1 cellular context compared by ENCODE assay signal in genomic region chr16:75464130-75464918, GRCh38.
TF ChIP-seq lines count a peak whose summit lies in the region.

Gene TMEM170A, minus strand, starts transcription at chr16:75464689. Its CDS starts 89 bp downstream, at chr16:75464600.

TF ChIP-seq in HepG2, 621 proteins besides CTCF, POLR2A, EP300 and RAD21 (continued from another document and continues in another):
- TF ChIP-seq THRA (CRISPR knock-in tag; IDR thresholded peaks at IDR 0.05; ENCODE audit: borderline replicate concordance) (peak; percentile 43; the same call in 1 of the 2 replicates), ZSCAN12 (CRISPR knock-in tag; IDR thresholded peaks at IDR 0.05) (0 out of 2 replicates have a peak, but pooled peaks have one; percentile 89), ZFP36L1 (CRISPR knock-in tag; IDR thresholded peaks at IDR 0.05) (peak; percentile 83; the same call in 1 of the 2 replicates), SUZ12 (IDR thresholded peaks at IDR 0.05; ENCODE audit: low read depth, low read length) (0 out of 2 replicates have a peak, but pooled peaks have one; percentile 21), ZBTB49 (CRISPR knock-in tag; IDR thresholded peaks at IDR 0.05; ENCODE audit: borderline replicate concordance) (no peak), ZNF12 (CRISPR knock-in tag; IDR thresholded peaks at IDR 0.05) (no peak), RBAK (CRISPR knock-in tag; IDR thresholded peaks at IDR 0.05) (no peak), ZNF629 (CRISPR knock-in tag; conservative IDR thresholded peaks at IDR 0.05) (0 out of 2 replicates have a peak, but pooled peaks have one; percentile 6), TP53 (CRISPR knock-in tag; conservative IDR thresholded peaks at IDR 0.05) (0 out of 2 replicates have a peak, but pooled peaks have one; percentile 56), ARID2 (CRISPR knock-in tag; IDR thresholded peaks at IDR 0.05; ENCODE audit: borderline replicate concordance) (peak; percentile 87), PBX2 (CRISPR knock-in tag; IDR thresholded peaks at IDR 0.05) (peak; percentile 89), HOMEZ (CRISPR knock-in tag; IDR thresholded peaks at IDR 0.05; ENCODE audit: low read depth) (peak; percentile 97), SP5 (CRISPR knock-in tag; IDR thresholded peaks at IDR 0.05; ENCODE audit: borderline replicate concordance, low read depth) (peak; percentile 70), TCF7 (IDR thresholded peaks at IDR 0.05; ENCODE audit: low read depth) (no peak), MZF1 (CRISPR knock-in tag; IDR thresholded peaks at IDR 0.05; ENCODE audit: borderline replicate concordance) (no peak), ZNF83 (CRISPR knock-in tag; IDR thresholded peaks at IDR 0.05; ENCODE audit: borderline replicate concordance) (no peak; the same call in none of the 2 replicates), SYNCRIP (IDR thresholded peaks at IDR 0.05; ENCODE audit: insufficient read depth, low read depth, low read length) (no peak), HOXA3 (CRISPR knock-in tag; IDR thresholded peaks at IDR 0.05) (peak; percentile 92), ZNF333 (CRISPR knock-in tag; IDR thresholded peaks at IDR 0.05; ENCODE audit: borderline replicate concordance) (peak; percentile 94), THAP9 (CRISPR knock-in tag; IDR thresholded peaks at IDR 0.05; ENCODE audit: borderline replicate concordance) (peak; percentile 80; the same call in 1 of the 2 replicates), ZNF138 (CRISPR knock-in tag; IDR thresholded peaks at IDR 0.05; ENCODE audit: low read depth) (peak; percentile 73; the same call in 1 of the 2 replicates), ZNF33A (CRISPR knock-in tag; IDR thresholded peaks at IDR 0.05; ENCODE audit: borderline replicate concordance) (no peak), GMEB1 (CRISPR knock-in tag; IDR thresholded peaks at IDR 0.05; ENCODE audit: borderline replicate concordance) (peak; percentile 96), ZNF609 (CRISPR knock-in tag; IDR thresholded peaks at IDR 0.05; ENCODE audit: borderline replicate concordance) (no peak; the same call in none of the 2 replicates), USF2 (IDR thresholded peaks at IDR 0.05; ENCODE audit: low read depth, low read length) (no peak), USF2 (CRISPR knock-in tag; IDR thresholded peaks at IDR 0.05; ENCODE audit: borderline replicate concordance) (peak; percentile 58; the same call in 1 of the 2 replicates), KLF15 (CRISPR knock-in tag; IDR thresholded peaks at IDR 0.05; ENCODE audit: borderline replicate concordance) (no peak; the same call in 1 of the 2 replicates), RFX1 (IDR thresholded peaks at IDR 0.05) (no peak), ZFP82 (CRISPR knock-in tag; IDR thresholded peaks at IDR 0.05; ENCODE audit: borderline replicate concordance) (peak; percentile 64; the same call in 1 of the 2 replicates), TMF1 (CRISPR knock-in tag; IDR thresholded peaks at IDR 0.05; ENCODE audit: low read depth) (no peak; the same call in none of the 2 replicates), ZBTB3 (CRISPR knock-in tag; IDR thresholded peaks at IDR 0.05; ENCODE audit: borderline replicate concordance, low read depth) (peak; percentile 73; the same call in 1 of the 2 replicates), ZNF513 (CRISPR knock-in tag; conservative IDR thresholded peaks at IDR 0.05) (peak; percentile 63; the same call in 1 of the 2 replicates), NFATC3 (CRISPR knock-in tag; IDR thresholded peaks at IDR 0.05) (no peak), ZNF616 (CRISPR knock-in tag; IDR thresholded peaks at IDR 0.05; ENCODE audit: low read depth) (peak; percentile 88)
